In the genomic region with DNA sequence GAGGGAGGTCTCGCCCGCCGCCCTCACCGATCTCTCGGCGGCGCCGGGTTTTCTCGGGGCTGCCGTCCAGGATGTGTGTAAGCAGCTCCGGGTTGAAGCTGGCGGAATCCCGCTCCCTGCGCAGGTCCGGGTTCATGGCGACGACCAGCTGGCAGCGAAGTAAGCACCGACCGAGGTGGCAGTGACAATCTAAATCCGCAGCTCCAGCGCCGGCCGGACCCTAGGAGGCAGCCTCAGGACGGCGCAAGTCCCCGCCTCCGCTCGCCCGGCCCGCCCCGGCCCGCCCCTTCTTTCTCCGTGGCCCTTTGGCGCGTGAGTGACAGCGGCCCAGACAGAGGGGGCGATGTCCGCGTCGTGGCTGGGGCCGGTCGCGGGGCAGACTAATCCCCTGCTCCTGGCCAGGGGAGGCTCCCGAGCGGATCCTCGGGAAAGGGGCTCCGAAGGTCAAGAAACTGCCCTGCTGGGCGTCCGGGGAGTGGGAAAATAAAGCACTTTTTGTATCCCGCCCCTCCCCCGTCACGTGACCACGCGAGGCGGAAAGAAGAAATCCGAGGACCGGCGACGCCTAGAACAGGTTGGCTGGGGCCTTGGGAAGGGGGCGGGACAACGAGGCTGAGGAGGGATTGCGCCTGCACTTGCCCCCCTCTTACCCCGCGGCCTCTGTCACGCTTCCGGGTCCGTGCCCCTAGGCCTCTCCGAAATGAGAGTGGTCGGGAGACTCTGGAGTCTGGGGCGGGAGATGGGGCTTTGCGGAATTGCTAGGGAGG, we compare ENCODE assay signal across 7 cellular contexts. TPM values are rescaled to one million over a fixed set of nuclear protein-coding genes. Genes with fewer than 3 reads are reported as not detected.
DNase-seq lines count a peak whose midpoint lies in the region; ATAC-seq, FAIRE-seq and TF ChIP-seq lines count a peak whose summit lies in the region.

A gene (minus strand): TSS at position 229 of the 767 bp plus-strand sequence. CDS start 93 bp downstream, at position 136.
A gene with protein sequence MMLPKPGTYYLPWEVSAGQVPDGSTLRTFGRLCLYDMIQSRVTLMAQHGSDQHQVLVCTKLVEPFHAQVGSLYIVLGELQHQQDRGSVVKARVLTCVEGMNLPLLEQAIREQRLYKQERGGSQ (plus strand): TSS at position 303 of the 767 bp plus-strand sequence. CDS start 6,953 bp downstream, outside the sequence.

- no peaks in the 10 kb centered on the region for H3K9me3 ChIP-seq in hepatocyte (ENCODE audit: low read depth)

- H3K4me3 ChIP-seq in hepatocyte: peak within 1 kb of the TSS; percentile 62

- H3K36me3 ChIP-seq in hepatocyte (replicated peaks; ENCODE audit: insufficient read depth, low read depth): no peaks in the 10 kb centered on the region

- peaks cover 10% of the 10 kb centered on the region for H4K20me1 ChIP-seq in hepatocyte (ENCODE audit: insufficient read depth, poor library complexity, severe bottlenecking)

- peak; percentile 35 for TF ChIP-seq CTCF in hepatocyte (IDR thresholded peaks at IDR 0.05; ENCODE audit: poor library complexity)

- no peaks in the 10 kb centered on the region for H3K27me3 ChIP-seq in hepatocyte

- FAIRE-seq in GM18507 (lab: Jason Lieb, UNC): peak; percentile 96

- peak; percentile 86 for DNase-seq in GM18507 (ENCODE audit: extremely low spot score, insufficient read length, low read depth)
- peak; percentile 99 for DNase-seq in NCI-H2081 (lab: John Stamatoyannopoulos, UW)
- peak; percentile 92 for DNase-seq in T1000 (lab: John Stamatoyannopoulos, UW)
- DNase-seq in astrocyte of the hippocampus (ENCODE audit: low read depth, low spot score): peak; percentile 98
- peak; percentile 99 for DNase-seq in hepatocyte (ENCODE audit: low spot score)
- peak; percentile 99 for DNase-seq in retina

- H2AFZ ChIP-seq in hepatocyte: peak within 1 kb of the TSS; percentile 31

- peak within 1 kb of the TSS; percentile 83 for H3K4me2 ChIP-seq in hepatocyte

- peaks cover 58% of the 10 kb centered on the region for H3K79me2 ChIP-seq in hepatocyte

- H3K9me2 ChIP-seq in hepatocyte (replicated peaks; ENCODE audit: insufficient read depth): no peaks in the 10 kb centered on the region

- 2% methylated on average over 60 of the region's 72 CpGs for WGBS in hepatocyte (ENCODE audit: low lambda C conversion rate, missing lambda C conversion rate)

- H3K27ac ChIP-seq in hepatocyte: peak within 1 kb of the TSS; percentile 97

- H3K4me1 ChIP-seq in hepatocyte (ENCODE audit: insufficient read depth): peaks cover 49% of the 10 kb centered on the region

- ATAC-seq in HG02981 (IDR thresholded peaks at IDR 0.05; ENCODE audit: unreplicated experiment): peak; percentile 85

RNA-seq across cellular contexts. Expression of the first gene that starts in this region (rescaled TPM):
- 89.5 and 93.6 TPM in 2 replicates for total RNA-seq in hepatocyte
- 35.5 and 36.0 TPM in 2 replicates for polyA plus RNA-seq in hepatocyte

RNA-seq across cellular contexts. Expression of the second gene that starts in this region (rescaled TPM):
- 13.3 and 22.8 TPM in 2 replicates for total RNA-seq in hepatocyte
- polyA plus RNA-seq in hepatocyte: 29.4 and 29.9 TPM in 2 replicates

Comparison
In these comparisons a context has a peak if more than half of its experiments do, and no peak if none do; other contexts are left out.
1. Peak in every context shown above with its lines: DNase-seq, ATAC-seq, H3K4me3 ChIP-seq and H3K27ac ChIP-seq.